In genomic region chr3:48188266-48189201, GRCh38 we compare ENCODE assay signal across 8 cellular contexts.
DNase-seq lines count a peak whose midpoint lies in the region; ATAC-seq lines count a peak whose summit lies in the region.

TSS of gene CDC25A (minus strand) at chr3:48188417. CDS start at chr3:48187947, 470 bp downstream.

- peaks cover 0 to 22% (median 12%) of the 10 kb centered on the region in 11 experiments; a peak in 7 of 22 replicates for H4K20me1 ChIP-seq in BLaER1 treated with 17β-estradiol and CSF1 and Interleukin-3, amounts not matched to agents 10 nM and 100 nM

- peak within 1 kb of the TSS; percentile 79 to 97 (median 93) for H3K9ac ChIP-seq in BLaER1 treated with 17β-estradiol and CSF1 and Interleukin-3, amounts not matched to agents 10 nM and 100 nM

- DNase-seq in NCI-H748 (lab: John Stamatoyannopoulos, UW; ENCODE audit: unreplicated experiment) = peak; percentile 98
- peak; percentile 88 for DNase-seq in activated CD4-positive, alpha-beta T cell treated with anti-CD3 and anti-CD28 coated beads, Interleukin-2, amount 50 U/mL, for 1 hour
- DNase-seq in dedifferentiated amniotic fluid mesenchymal stem cell (ENCODE audit: extremely low spot score) = peak; percentile 98
- peak; percentile 100 for DNase-seq in left kidney (ENCODE audit: low read depth, low spot score)
- peak; percentile 93 to 94 for DNase-seq in stimulated activated CD4-positive, alpha-beta T cell treated with anti-CD3 and anti-CD28 coated beads, Interleukin-2, amount 100 ng/mL, for 24 hours

- H3K27me3 ChIP-seq in BLaER1 treated with 17β-estradiol and CSF1 and Interleukin-3, amounts not matched to agents 10 nM and 100 nM = no peaks in the 10 kb centered on the region

- peaks cover 0 to 33% (median 28%) of the 10 kb centered on the region in 11 experiments; a peak in 18 of 22 replicates for H3K36me3 ChIP-seq in BLaER1 treated with 17β-estradiol and CSF1 and Interleukin-3, amounts not matched to agents 10 nM and 100 nM

- H3K27ac ChIP-seq in BLaER1 treated with 17β-estradiol and CSF1 and Interleukin-3, amounts not matched to agents 10 nM and 100 nM = peak within 1 kb of the TSS in 10 of 11 experiments; percentile 53 to 92 (median 90); a peak in 20 of 22 replicates

- no peaks in the 10 kb centered on the region for H3K9me3 ChIP-seq in BLaER1 treated with 17β-estradiol and CSF1 and Interleukin-3, amounts not matched to agents 10 nM and 100 nM (replicated peaks in 1 of 11)

- ATAC-seq in GM19351 (IDR thresholded peaks at IDR 0.05; ENCODE audit: unreplicated experiment) (peak; percentile 95), HG03521 (IDR thresholded peaks at IDR 0.05; ENCODE audit: unreplicated experiment) (peak; percentile 90)

- peaks cover 14 to 32% (median 24%) of the 10 kb centered on the region in 10 experiments for H3K4me1 ChIP-seq in BLaER1 treated with 17β-estradiol and CSF1 and Interleukin-3, amounts not matched to agents 10 nM and 100 nM

- peak within 1 kb of the TSS; percentile 77 to 99 (median 88) for H3K4me3 ChIP-seq in BLaER1 treated with 17β-estradiol and CSF1 and Interleukin-3, amounts not matched to agents 10 nM and 100 nM

- peak within 1 kb of the TSS; percentile 67 to 95 (median 87) for H3K4me2 ChIP-seq in BLaER1 treated with 17β-estradiol and CSF1 and Interleukin-3, amounts not matched to agents 10 nM and 100 nM

Comparison
In these comparisons a context has a peak if more than half of its experiments do, and no peak if none do; other contexts are left out.
1. Peak in every context shown above with its lines: DNase-seq, ATAC-seq, H3K4me3 ChIP-seq and H3K27ac ChIP-seq.